In the genomic region with DNA sequence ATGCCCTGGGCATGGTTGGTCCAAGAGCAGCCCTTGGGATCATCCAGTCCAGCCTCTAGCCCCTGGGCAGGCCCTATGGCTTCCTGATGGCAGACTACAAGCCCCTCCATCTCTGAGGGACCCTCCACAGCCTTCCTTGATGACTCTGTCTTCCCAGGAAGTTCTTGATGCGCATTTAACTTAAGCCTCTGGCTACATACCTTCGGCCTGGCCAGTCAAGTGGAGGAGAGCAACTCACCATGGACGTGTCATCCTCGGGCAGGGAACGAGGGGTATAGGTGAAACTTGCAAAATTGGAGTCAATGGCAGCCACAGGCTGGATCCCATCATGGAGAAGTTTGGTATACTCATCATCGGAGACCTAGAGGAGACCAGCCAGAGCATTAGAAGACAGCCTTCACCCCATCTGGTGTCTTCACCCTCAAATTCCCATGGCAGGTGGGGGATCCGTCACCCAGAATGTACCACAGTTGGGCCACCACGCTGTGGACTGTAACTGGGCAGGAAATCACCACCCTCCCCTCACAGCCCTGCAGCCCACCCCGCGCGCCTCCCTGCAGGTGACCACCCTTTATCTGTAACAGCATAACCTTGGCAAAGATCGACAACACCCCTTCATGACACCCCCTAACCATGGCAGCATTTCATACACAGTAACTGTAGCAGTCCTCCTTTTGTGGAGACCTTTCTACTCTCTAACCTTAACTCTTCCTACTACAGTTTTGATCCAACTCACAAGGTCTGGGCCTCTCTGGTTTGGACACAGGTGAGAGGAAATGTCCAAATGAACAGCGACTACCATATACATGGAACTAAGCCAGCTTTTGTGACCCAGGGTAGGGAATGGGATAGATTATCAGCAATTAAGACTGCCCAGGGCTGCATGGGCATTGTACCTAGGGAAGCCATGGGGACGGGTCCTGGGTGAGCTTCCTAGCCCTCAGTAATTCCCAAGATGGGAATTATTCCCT, we compare ENCODE assay signal across 19 cellular contexts.
"Had no signal": no experiment of that assay in that cellular context is flagged by ENCODE, and none has a peak within 500 bp of the region (broad histone marks: within the 10 kb centered on the region; RNA-seq: fewer than 3 reads in every experiment).

No MANE protein-coding gene starts in this region.

- H3K4me3 ChIP-seq: body of pancreas, mucosa of descending colon, transverse colon had no signal

- DNase-seq: activated CD4-positive, alpha-beta memory T cell treated with anti-CD3 and anti-CD28 coated beads for 36 hours; activated CD4-positive, alpha-beta T cell treated with anti-CD3 and anti-CD28 coated beads for 1 hour; activated CD8-positive, alpha-beta memory T cell treated with anti-CD3 and anti-CD28 coated beads, Interleukin-2, amount 10 ng/mL, durations not matched to agents 7 days and 5 days; activated T-cell treated with anti-CD3 and anti-CD28 coated beads, Interleukin-2, amount 50 U/mL, for 1 hour; central memory CD4-positive, alpha-beta T cell; effector CD8-positive, alpha-beta T cell; foreskin keratinocyte; mammary epithelial cell; mucosa of descending colon; naive thymus-derived CD4-positive, alpha-beta T cell; retina; small intestine; stimulated activated naive CD8-positive, alpha-beta T cell treated with anti-CD3 and anti-CD28 coated beads, Interleukin-15, Interleukin-2, amounts not matched to agents 100 U/mL and 50 U/mL, for 24 hours; T1000; transverse colon had no signal

- H3K9me3 ChIP-seq: body of pancreas, mucosa of descending colon, neutrophil, transverse colon had no signal

- H3K36me3 Mint-ChIP-seq: activated CD4-positive, alpha-beta memory T cell treated with anti-CD3 and anti-CD28 coated beads for 36 hours; activated CD8-positive, alpha-beta memory T cell treated with anti-CD3 and anti-CD28 coated beads, Interleukin-2, amount 10 ng/mL, durations not matched to agents 7 days and 5 days; activated naive CD4-positive, alpha-beta T cell treated with anti-CD3 and anti-CD28 coated beads, Interleukin-2, amount 50 U/mL, for 72 hours had no signal

- H3K9me3 Mint-ChIP-seq: activated CD4-positive, alpha-beta memory T cell treated with anti-CD3 and anti-CD28 coated beads for 36 hours; activated naive CD4-positive, alpha-beta T cell treated with anti-CD3 and anti-CD28 coated beads, Interleukin-2, amount 50 U/mL, for 72 hours; activated T-helper 2 cell treated with anti-CD3 and anti-CD28 coated beads, Interferon-gamma antibody, Interleukin-2, Interleukin-4, amounts not matched to agents 10 μg/mL and 5 μg/mL and 100 μg/mL, durations not matched to agents 14 hours and 24 hours and 36 hours; naive thymus-derived CD4-positive, alpha-beta T cell had no signal

- H3K27ac ChIP-seq: body of pancreas, foreskin keratinocyte, neutrophil, transverse colon had no signal

- H3K4me3 Mint-ChIP-seq: activated CD4-positive, alpha-beta memory T cell treated with anti-CD3 and anti-CD28 coated beads for 36 hours; activated CD8-positive, alpha-beta memory T cell treated with anti-CD3 and anti-CD28 coated beads, Interleukin-2, amount 10 ng/mL, durations not matched to agents 7 days and 5 days had no signal

- H3K36me3 ChIP-seq: neutrophil, transverse colon had no signal

- H3K27ac Mint-ChIP-seq: activated CD4-positive, alpha-beta memory T cell treated with anti-CD3 and anti-CD28 coated beads for 36 hours; activated CD8-positive, alpha-beta memory T cell treated with anti-CD3 and anti-CD28 coated beads, Interleukin-2, amount 10 ng/mL, durations not matched to agents 7 days and 5 days; activated naive CD4-positive, alpha-beta T cell treated with anti-CD3 and anti-CD28 coated beads, Interleukin-2, amount 50 U/mL, for 72 hours; activated T-helper 2 cell treated with anti-CD3 and anti-CD28 coated beads, Interferon-gamma antibody, Interleukin-2, Interleukin-4, amounts not matched to agents 10 μg/mL and 5 μg/mL and 100 μg/mL, durations not matched to agents 14 hours and 24 hours and 36 hours had no signal

- H3K4me1 ChIP-seq: foreskin keratinocyte had no signal
